Comparison of ENCODE assay signal across 2 cellular contexts in the genomic region with DNA sequence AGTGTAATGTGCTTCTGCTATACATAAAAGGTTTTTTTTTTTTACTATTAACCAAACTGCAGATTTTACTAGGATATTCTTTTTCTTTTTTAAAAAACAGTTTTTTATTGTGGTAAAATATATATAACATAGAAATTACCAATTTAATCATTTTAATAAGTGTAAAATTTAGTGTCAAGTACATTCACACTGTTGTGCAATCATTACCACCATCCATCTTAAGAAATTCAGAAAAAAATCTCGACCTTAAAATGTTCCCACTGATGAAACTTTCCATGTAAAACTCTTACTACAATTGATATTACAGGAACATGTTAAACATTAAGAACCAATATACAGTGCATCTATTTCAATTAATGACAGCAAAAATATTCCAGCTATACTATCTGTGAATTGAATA.
TF ChIP-seq lines count a peak whose summit lies in the region.

No MANE protein-coding gene starts in this region.

TF ChIP-seq in HepG2, 621 proteins besides CTCF, POLR2A, EP300 and RAD21:
- no peak for TF ChIP-seq SPEN (CRISPR knock-in tag; IDR thresholded peaks at IDR 0.05; ENCODE audit: low read depth)
- TF ChIP-seq PHF21A (CRISPR knock-in tag; IDR thresholded peaks at IDR 0.05): no peak
- peak; percentile 30; the same call in 1 of the 2 replicates for TF ChIP-seq CEBPB (IDR thresholded peaks at IDR 0.05; ENCODE audit: borderline replicate concordance, low read depth, low read length)

TF ChIP-seq in K562, 482 proteins besides CTCF, POLR2A, EP300 and RAD21:
- TF ChIP-seq CEBPG (CRISPR knock-in tag; IDR thresholded peaks at IDR 0.05) (no peak), CEBPG (tag; conservative IDR thresholded peaks at IDR 0.05 in 1 of 2, IDR thresholded peaks at IDR 0.05 in 1 of 2) (peak in 1 of 2 experiments; percentile 59; a peak in 2 of 4 replicates), ELK3 (CRISPR knock-in tag; IDR thresholded peaks at IDR 0.05) (no peak), ZKSCAN8 (CRISPR knock-in tag; IDR thresholded peaks at IDR 0.05) (no peak), CEBPB (tag; IDR thresholded peaks at IDR 0.05) (peak; percentile 55), ZKSCAN3 (CRISPR knock-in tag; IDR thresholded peaks at IDR 0.05) (no peak), KAT8 (IDR thresholded peaks at IDR 0.05; ENCODE audit: low read depth) (no peak), ATF7 (IDR thresholded peaks at IDR 0.05) (no peak), ILF3 (IDR thresholded peaks at IDR 0.05; ENCODE audit: borderline replicate concordance) (no peak), YY1 (IDR thresholded peaks at IDR 0.05; ENCODE audit: borderline replicate concordance in 1 of 3, control insufficient read depth in 1 of 3, extremely low read depth in 1 of 3, insufficient read depth in 3 of 3, insufficient read length in 1 of 3, insufficient replicate concordance in 2 of 3, low read depth in 1 of 3, low read length in 2 of 3) (no peak), JUNB (CRISPR knock-in tag; conservative IDR thresholded peaks at IDR 0.05) (no peak), MTA3 (IDR thresholded peaks at IDR 0.05; ENCODE audit: borderline replicate concordance) (no peak)
